1 cellular context compared by ENCODE assay signal in the genomic region with DNA sequence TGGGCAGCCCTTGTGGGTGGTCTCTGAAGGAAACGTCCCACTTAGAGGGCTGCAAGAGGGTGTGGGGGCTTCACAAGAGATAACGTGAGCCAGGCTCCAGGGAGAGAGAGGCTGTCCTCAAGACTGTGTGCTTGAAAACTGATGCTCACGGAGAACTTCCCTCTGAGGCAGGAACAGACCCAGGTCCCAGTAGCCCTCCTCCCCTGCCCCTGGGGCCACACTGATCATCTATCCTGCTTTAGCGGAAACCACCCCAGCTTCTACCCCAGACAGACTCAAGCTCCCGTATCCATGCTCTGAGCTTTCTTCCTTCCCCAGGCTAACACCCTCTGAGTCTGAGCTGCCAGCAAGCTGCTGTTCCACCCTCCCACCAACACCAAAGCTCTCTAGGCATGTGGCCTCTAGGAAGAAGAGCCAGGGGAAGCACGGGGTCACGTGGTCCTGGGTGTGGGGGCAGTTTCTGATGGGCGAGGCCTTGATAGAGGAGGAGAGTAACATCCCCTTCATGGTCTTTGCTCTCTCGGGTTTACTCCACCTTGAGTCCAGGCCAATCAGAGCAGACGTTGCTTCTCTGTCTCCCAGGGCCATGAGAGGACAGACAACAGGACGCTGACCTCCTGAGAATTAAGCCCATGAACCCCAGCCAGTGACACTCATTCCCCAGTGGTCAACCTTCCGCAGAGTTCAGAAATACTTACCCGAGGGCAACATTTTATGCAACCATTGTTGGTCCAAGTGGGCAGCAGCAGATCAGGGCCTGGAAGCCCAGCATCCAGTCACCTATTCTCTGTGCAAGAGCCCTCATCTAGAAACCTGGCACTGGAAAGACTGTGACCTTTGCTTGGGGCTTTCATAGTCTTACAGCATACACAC.
TF ChIP-seq lines count a peak whose summit lies in the region.

No MANE protein-coding gene starts in this region.

TF ChIP-seq in HCT116, 20 proteins besides CTCF, POLR2A, EP300 and RAD21:
- TF ChIP-seq YY1 (IDR thresholded peaks at IDR 0.05; ENCODE audit: extremely low read depth, insufficient replicate concordance, low read depth, low read length): no peak
- TF ChIP-seq, protein P1, sequence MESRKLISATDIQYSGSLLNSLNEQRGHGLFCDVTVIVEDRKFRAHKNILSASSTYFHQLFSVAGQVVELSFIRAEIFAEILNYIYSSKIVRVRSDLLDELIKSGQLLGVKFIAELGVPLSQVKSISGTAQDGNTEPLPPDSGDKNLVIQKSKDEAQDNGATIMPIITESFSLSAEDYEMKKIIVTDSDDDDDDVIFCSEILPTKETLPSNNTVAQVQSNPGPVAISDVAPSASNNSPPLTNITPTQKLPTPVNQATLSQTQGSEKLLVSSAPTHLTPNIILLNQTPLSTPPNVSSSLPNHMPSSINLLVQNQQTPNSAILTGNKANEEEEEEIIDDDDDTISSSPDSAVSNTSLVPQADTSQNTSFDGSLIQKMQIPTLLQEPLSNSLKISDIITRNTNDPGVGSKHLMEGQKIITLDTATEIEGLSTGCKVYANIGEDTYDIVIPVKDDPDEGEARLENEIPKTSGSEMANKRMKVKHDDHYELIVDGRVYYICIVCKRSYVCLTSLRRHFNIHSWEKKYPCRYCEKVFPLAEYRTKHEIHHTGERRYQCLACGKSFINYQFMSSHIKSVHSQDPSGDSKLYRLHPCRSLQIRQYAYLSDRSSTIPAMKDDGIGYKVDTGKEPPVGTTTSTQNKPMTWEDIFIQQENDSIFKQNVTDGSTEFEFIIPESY (IDR thresholded peaks at IDR 0.05; ENCODE audit: extremely low read depth, insufficient replicate concordance, low read length): no peak
- TF ChIP-seq SIN3A (IDR thresholded peaks at IDR 0.05; ENCODE audit: low read depth): no peak
- no peak for TF ChIP-seq EZH2 (IDR thresholded peaks at IDR 0.05)
- TF ChIP-seq, protein P2, sequence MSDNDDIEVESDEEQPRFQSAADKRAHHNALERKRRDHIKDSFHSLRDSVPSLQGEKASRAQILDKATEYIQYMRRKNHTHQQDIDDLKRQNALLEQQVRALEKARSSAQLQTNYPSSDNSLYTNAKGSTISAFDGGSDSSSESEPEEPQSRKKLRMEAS (IDR thresholded peaks at IDR 0.05): no peak
- no peak for TF ChIP-seq FOSL1 (IDR thresholded peaks at IDR 0.05; ENCODE audit: low read depth)
- 0 out of 2 replicates have a peak, but pooled peaks have one; percentile 13 for TF ChIP-seq POLR2AphosphoS5 (IDR thresholded peaks at IDR 0.05; ENCODE audit: low read depth, low read length)
